Comparison of ENCODE assay signal across 1 cellular context in the genomic region with DNA sequence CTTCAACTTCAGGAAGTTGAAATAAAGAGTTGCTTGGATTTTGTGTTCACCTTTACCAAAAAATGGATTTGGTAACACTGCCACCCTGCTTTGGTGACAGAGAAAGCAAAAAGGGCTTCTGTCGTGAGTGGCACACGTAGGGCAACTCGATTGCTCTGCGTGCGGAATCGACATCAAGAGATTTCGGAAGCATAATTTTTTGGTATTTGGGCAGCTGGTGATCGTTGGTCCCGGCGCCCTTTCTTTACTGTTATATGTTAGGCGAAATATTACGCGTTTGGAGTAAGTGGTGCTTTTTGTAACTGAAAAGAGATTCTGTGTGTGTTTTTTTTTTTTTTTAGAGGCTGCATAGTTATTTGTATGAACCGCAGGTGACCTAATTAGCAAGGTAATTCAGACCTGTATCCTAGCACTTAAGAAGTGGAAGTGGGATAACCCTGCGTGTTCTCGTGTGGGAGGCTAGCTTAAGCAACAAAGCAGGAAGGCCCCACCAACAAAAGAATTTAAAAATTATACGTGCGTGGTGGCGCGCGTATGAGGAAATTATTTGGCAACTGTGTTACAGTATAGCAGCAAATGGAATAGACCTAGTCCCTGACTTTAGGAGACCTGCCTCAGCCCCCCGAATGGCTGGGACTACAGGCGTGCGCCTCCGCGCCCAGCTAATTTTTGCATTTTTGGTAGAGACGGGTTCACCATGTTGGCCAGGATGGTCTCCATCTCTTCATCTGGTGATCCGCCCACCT.
A peak's percentile ranks its signal among the peaks of the same experiment; 100 is the strongest.
TF ChIP-seq lines count a peak whose summit lies in the region.

Gene RNU11 (plus strand): TSS at position 108 of the 746 bp plus-strand sequence.

TF ChIP-seq in HEK293, 187 proteins besides CTCF, POLR2A, EP300 and RAD21 (continued from another document and continues in another):
- TF ChIP-seq, protein P1, sequence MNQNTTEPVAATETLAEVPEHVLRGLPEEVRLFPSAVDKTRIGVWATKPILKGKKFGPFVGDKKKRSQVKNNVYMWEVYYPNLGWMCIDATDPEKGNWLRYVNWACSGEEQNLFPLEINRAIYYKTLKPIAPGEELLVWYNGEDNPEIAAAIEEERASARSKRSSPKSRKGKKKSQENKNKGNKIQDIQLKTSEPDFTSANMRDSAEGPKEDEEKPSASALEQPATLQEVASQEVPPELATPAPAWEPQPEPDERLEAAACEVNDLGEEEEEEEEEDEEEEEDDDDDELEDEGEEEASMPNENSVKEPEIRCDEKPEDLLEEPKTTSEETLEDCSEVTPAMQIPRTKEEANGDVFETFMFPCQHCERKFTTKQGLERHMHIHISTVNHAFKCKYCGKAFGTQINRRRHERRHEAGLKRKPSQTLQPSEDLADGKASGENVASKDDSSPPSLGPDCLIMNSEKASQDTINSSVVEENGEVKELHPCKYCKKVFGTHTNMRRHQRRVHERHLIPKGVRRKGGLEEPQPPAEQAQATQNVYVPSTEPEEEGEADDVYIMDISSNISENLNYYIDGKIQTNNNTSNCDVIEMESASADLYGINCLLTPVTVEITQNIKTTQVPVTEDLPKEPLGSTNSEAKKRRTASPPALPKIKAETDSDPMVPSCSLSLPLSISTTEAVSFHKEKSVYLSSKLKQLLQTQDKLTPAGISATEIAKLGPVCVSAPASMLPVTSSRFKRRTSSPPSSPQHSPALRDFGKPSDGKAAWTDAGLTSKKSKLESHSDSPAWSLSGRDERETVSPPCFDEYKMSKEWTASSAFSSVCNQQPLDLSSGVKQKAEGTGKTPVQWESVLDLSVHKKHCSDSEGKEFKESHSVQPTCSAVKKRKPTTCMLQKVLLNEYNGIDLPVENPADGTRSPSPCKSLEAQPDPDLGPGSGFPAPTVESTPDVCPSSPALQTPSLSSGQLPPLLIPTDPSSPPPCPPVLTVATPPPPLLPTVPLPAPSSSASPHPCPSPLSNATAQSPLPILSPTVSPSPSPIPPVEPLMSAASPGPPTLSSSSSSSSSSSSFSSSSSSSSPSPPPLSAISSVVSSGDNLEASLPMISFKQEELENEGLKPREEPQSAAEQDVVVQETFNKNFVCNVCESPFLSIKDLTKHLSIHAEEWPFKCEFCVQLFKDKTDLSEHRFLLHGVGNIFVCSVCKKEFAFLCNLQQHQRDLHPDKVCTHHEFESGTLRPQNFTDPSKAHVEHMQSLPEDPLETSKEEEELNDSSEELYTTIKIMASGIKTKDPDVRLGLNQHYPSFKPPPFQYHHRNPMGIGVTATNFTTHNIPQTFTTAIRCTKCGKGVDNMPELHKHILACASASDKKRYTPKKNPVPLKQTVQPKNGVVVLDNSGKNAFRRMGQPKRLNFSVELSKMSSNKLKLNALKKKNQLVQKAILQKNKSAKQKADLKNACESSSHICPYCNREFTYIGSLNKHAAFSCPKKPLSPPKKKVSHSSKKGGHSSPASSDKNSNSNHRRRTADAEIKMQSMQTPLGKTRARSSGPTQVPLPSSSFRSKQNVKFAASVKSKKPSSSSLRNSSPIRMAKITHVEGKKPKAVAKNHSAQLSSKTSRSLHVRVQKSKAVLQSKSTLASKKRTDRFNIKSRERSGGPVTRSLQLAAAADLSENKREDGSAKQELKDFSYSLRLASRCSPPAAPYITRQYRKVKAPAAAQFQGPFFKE (tag by site-specific recombination; IDR thresholded peaks at IDR 0.05; ENCODE audit: borderline replicate concordance) = no peak
- TF ChIP-seq ZNF354C (tag by site-specific recombination; IDR thresholded peaks at IDR 0.05; ENCODE audit: borderline replicate concordance, low read depth) (no peak), SP2 (tag by site-specific recombination; IDR thresholded peaks at IDR 0.05) (peak; percentile 35; the same call in 1 of the 2 replicates), BCL11B (tag by site-specific recombination; IDR thresholded peaks at IDR 0.05; ENCODE audit: low read depth) (peak; percentile 96), ZNF146 (tag by site-specific recombination; IDR thresholded peaks at IDR 0.05) (peak; percentile 90), ZNF701 (tag by site-specific recombination; IDR thresholded peaks at IDR 0.05) (peak; percentile 80), YY1 (tag by site-specific recombination; IDR thresholded peaks at IDR 0.05) (peak; percentile 75), GLIS1 (tag by site-specific recombination; IDR thresholded peaks at IDR 0.05) (no peak), ZNF623 (tag by site-specific recombination; IDR thresholded peaks at IDR 0.05) (peak; percentile 62), ZNF560 (tag by site-specific recombination; IDR thresholded peaks at IDR 0.05; ENCODE audit: borderline replicate concordance) (no peak), ZNF629 (tag by site-specific recombination; IDR thresholded peaks at IDR 0.05) (peak; percentile 94), ZNF624 (tag by site-specific recombination; IDR thresholded peaks at IDR 0.05) (peak; percentile 96), ZNF274 (IDR thresholded peaks at IDR 0.05; ENCODE audit: low read length) (no peak), ZNF274 (tag by site-specific recombination; IDR thresholded peaks at IDR 0.05; ENCODE audit: borderline replicate concordance) (no peak), ZNF626 (tag by site-specific recombination; IDR thresholded peaks at IDR 0.05) (no peak), ZNF433 (tag by site-specific recombination; IDR thresholded peaks at IDR 0.05; ENCODE audit: low read depth) (peak; percentile 27; the same call in 1 of the 2 replicates), ZNF174 (tag by site-specific recombination; IDR thresholded peaks at IDR 0.05) (no peak), ZNF202 (tag by site-specific recombination; IDR thresholded peaks at IDR 0.05; ENCODE audit: borderline replicate concordance) (no peak), ZNF214 (tag by site-specific recombination; IDR thresholded peaks at IDR 0.05; ENCODE audit: borderline replicate concordance) (no peak), SCRT1 (tag by site-specific recombination; IDR thresholded peaks at IDR 0.05; ENCODE audit: borderline replicate concordance) (peak; percentile 72; the same call in 1 of the 2 replicates), MYNN (tag by site-specific recombination; IDR thresholded peaks at IDR 0.05; ENCODE audit: borderline replicate concordance) (peak; percentile 29; the same call in 1 of the 2 replicates), ZNF785 (tag by site-specific recombination; IDR thresholded peaks at IDR 0.05) (peak; percentile 92), ZNF292 (tag by site-specific recombination; IDR thresholded peaks at IDR 0.05; ENCODE audit: borderline replicate concordance, low read depth) (no peak), ZNF175 (tag by site-specific recombination; IDR thresholded peaks at IDR 0.05) (no peak), TRIM28 (IDR thresholded peaks at IDR 0.05; ENCODE audit: borderline replicate concordance, low read length) (peak; percentile 79), ZNF501 (tag by site-specific recombination; IDR thresholded peaks at IDR 0.05) (peak; percentile 86), ZNF26 (tag by site-specific recombination; IDR thresholded peaks at IDR 0.05) (0 out of 2 replicates have a peak, but pooled peaks have one; percentile 13), ZNF114 (tag by site-specific recombination; IDR thresholded peaks at IDR 0.05) (no peak), SALL2 (tag by site-specific recombination; IDR thresholded peaks at IDR 0.05; ENCODE audit: borderline replicate concordance) (no peak), ZFP37 (tag by site-specific recombination; IDR thresholded peaks at IDR 0.05) (peak; percentile 95), ZNF280D (tag by site-specific recombination; IDR thresholded peaks at IDR 0.05) (no peak), ZNF677 (tag by site-specific recombination; IDR thresholded peaks at IDR 0.05) (no peak), ZNF571 (tag by site-specific recombination; IDR thresholded peaks at IDR 0.05) (no peak), ZNF10 (tag by site-specific recombination; IDR thresholded peaks at IDR 0.05) (peak; percentile 77), GLIS2 (tag by site-specific recombination; IDR thresholded peaks at IDR 0.05) (peak; percentile 46), BCL6B (tag by site-specific recombination; IDR thresholded peaks at IDR 0.05) (peak; percentile 45; the same call in 1 of the 2 replicates), ZNF596 (tag by site-specific recombination; IDR thresholded peaks at IDR 0.05) (peak; percentile 48; the same call in 1 of the 2 replicates), HOXD13 (CRISPR knock-in tag; IDR thresholded peaks at IDR 0.05; ENCODE audit: borderline replicate concordance) (no peak), ZNF48 (tag by site-specific recombination; IDR thresholded peaks at IDR 0.05) (no peak), YY2 (tag by site-specific recombination; IDR thresholded peaks at IDR 0.05) (peak; percentile 21; the same call in 1 of the 2 replicates), ZNF76 (tag by site-specific recombination; IDR thresholded peaks at IDR 0.05; ENCODE audit: borderline replicate concordance, low read depth) (peak; percentile 68)
- TF ChIP-seq, protein P2, sequence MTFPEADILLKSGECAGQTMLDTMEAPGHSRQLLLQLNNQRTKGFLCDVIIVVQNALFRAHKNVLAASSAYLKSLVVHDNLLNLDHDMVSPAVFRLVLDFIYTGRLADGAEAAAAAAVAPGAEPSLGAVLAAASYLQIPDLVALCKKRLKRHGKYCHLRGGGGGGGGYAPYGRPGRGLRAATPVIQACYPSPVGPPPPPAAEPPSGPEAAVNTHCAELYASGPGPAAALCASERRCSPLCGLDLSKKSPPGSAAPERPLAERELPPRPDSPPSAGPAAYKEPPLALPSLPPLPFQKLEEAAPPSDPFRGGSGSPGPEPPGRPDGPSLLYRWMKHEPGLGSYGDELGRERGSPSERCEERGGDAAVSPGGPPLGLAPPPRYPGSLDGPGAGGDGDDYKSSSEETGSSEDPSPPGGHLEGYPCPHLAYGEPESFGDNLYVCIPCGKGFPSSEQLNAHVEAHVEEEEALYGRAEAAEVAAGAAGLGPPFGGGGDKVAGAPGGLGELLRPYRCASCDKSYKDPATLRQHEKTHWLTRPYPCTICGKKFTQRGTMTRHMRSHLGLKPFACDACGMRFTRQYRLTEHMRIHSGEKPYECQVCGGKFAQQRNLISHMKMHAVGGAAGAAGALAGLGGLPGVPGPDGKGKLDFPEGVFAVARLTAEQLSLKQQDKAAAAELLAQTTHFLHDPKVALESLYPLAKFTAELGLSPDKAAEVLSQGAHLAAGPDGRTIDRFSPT (tag by site-specific recombination; IDR thresholded peaks at IDR 0.05) = peak; percentile 98
- TF ChIP-seq, protein P3, sequence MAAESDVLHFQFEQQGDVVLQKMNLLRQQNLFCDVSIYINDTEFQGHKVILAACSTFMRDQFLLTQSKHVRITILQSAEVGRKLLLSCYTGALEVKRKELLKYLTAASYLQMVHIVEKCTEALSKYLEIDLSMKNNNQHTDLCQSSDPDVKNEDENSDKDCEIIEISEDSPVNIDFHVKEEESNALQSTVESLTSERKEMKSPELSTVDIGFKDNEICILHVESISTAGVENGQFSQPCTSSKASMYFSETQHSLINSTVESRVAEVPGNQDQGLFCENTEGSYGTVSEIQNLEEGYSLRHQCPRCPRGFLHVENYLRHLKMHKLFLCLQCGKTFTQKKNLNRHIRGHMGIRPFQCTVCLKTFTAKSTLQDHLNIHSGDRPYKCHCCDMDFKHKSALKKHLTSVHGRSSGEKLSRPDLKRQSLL (tag by site-specific recombination; IDR thresholded peaks at IDR 0.05) = peak; percentile 71
